1 cellular context compared by ENCODE assay signal in the genomic region with DNA sequence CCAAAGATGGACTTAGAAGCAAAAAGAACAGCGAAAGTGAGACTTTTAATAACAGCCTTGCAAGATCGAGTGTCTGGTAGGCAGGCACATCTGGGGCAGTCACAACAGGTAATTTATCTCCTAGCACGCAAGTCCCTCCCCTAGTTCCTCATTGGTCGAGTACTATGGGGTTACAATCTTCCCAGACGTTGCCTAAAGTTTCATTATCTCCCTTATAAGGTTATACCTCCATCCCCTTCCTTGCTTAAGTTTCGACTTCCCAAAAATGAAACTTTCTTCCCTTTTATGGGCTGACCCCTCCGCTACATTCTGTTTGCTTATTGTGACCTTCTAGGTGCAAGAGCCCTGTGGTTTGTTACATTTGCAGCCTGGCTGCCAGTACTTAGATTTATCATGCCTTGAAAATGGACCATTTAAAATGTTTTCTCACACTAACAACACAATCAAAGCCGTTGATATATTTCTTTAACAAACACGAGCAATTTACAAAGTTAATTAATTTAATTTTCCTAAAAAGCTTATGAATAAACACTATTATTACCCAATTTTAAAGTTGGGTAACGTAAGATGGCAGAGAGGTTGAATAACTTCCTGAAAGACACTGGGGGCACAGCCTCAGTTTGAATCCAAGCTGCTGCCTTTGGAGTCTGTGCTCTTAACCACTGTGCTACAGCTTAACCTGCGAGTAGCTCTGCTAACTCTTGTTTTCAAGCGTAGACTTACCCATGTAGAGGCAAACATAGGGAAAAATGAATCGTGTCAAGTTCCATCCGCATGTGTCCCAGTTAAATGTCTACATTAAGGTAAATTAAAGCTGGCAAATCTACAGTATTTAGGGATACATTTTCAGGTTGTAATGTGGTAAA.
TF ChIP-seq lines count a peak whose summit lies in the region.

No MANE protein-coding gene starts in this region.

TF ChIP-seq in HEK293, 187 proteins besides CTCF, POLR2A, EP300 and RAD21 (continued from another document and continues in another):
- TF ChIP-seq ZNF610 (tag by site-specific recombination; IDR thresholded peaks at IDR 0.05; ENCODE audit: borderline replicate concordance), result no peak
- TF ChIP-seq, protein P1, sequence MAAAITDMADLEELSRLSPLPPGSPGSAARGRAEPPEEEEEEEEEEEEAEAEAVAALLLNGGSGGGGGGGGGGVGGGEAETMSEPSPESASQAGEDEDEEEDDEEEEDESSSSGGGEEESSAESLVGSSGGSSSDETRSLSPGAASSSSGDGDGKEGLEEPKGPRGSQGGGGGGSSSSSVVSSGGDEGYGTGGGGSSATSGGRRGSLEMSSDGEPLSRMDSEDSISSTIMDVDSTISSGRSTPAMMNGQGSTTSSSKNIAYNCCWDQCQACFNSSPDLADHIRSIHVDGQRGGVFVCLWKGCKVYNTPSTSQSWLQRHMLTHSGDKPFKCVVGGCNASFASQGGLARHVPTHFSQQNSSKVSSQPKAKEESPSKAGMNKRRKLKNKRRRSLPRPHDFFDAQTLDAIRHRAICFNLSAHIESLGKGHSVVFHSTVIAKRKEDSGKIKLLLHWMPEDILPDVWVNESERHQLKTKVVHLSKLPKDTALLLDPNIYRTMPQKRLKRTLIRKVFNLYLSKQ (tag by site-specific recombination; IDR thresholded peaks at IDR 0.05; ENCODE audit: borderline replicate concordance), result no peak
- TF ChIP-seq ZNF501 (tag by site-specific recombination; IDR thresholded peaks at IDR 0.05), result no peak
- no peak for TF ChIP-seq ZNF658 (tag by site-specific recombination; IDR thresholded peaks at IDR 0.05)
- TF ChIP-seq ZNF341 (tag by site-specific recombination; IDR thresholded peaks at IDR 0.05; ENCODE audit: low read depth), result peak; percentile 50; the same call in 1 of the 2 replicates
- no peak for TF ChIP-seq ZNF239 (tag by site-specific recombination; IDR thresholded peaks at IDR 0.05)
- no peak for TF ChIP-seq ZNF350 (tag by site-specific recombination; IDR thresholded peaks at IDR 0.05)
- TF ChIP-seq ZNF785 (tag by site-specific recombination; IDR thresholded peaks at IDR 0.05), result no peak
- no peak for TF ChIP-seq ZNF548 (tag by site-specific recombination; IDR thresholded peaks at IDR 0.05)
- TF ChIP-seq, protein P2, sequence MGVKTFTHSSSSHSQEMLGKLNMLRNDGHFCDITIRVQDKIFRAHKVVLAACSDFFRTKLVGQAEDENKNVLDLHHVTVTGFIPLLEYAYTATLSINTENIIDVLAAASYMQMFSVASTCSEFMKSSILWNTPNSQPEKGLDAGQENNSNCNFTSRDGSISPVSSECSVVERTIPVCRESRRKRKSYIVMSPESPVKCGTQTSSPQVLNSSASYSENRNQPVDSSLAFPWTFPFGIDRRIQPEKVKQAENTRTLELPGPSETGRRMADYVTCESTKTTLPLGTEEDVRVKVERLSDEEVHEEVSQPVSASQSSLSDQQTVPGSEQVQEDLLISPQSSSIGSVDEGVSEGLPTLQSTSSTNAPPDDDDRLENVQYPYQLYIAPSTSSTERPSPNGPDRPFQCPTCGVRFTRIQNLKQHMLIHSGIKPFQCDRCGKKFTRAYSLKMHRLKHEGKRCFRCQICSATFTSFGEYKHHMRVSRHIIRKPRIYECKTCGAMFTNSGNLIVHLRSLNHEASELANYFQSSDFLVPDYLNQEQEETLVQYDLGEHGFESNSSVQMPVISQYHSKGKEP (tag by site-specific recombination; IDR thresholded peaks at IDR 0.05), result peak; percentile 68
- no peak for TF ChIP-seq ZNF629 (tag by site-specific recombination; IDR thresholded peaks at IDR 0.05)
- TF ChIP-seq ZNF692 (tag by site-specific recombination; IDR thresholded peaks at IDR 0.05), result peak; percentile 23; the same call in 1 of the 2 replicates
- no peak for TF ChIP-seq GLI4 (tag by site-specific recombination; IDR thresholded peaks at IDR 0.05)
- TF ChIP-seq IKZF3 (tag by site-specific recombination; IDR thresholded peaks at IDR 0.05), result peak; percentile 90
- no peak for TF ChIP-seq MEIS1 (CRISPR knock-in tag; IDR thresholded peaks at IDR 0.05; ENCODE audit: borderline replicate concordance)
- no peak for TF ChIP-seq ZNF626 (tag by site-specific recombination; IDR thresholded peaks at IDR 0.05)
- peak; percentile 71; the same call in 1 of the 2 replicates for TF ChIP-seq SCRT2 (tag by site-specific recombination; IDR thresholded peaks at IDR 0.05)
- TF ChIP-seq ZBTB48 (tag by site-specific recombination; IDR thresholded peaks at IDR 0.05), result no peak
- TF ChIP-seq, protein P3, sequence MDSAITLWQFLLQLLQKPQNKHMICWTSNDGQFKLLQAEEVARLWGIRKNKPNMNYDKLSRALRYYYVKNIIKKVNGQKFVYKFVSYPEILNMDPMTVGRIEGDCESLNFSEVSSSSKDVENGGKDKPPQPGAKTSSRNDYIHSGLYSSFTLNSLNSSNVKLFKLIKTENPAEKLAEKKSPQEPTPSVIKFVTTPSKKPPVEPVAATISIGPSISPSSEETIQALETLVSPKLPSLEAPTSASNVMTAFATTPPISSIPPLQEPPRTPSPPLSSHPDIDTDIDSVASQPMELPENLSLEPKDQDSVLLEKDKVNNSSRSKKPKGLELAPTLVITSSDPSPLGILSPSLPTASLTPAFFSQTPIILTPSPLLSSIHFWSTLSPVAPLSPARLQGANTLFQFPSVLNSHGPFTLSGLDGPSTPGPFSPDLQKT (IDR thresholded peaks at IDR 0.05; ENCODE audit: borderline replicate concordance, low read depth, low read length), result no peak
- TF ChIP-seq HOXC10 (CRISPR knock-in tag; IDR thresholded peaks at IDR 0.05), result no peak
- TF ChIP-seq ZNF596 (tag by site-specific recombination; IDR thresholded peaks at IDR 0.05), result no peak
- peak; percentile 70; the same call in 1 of the 2 replicates for TF ChIP-seq MYNN (tag by site-specific recombination; IDR thresholded peaks at IDR 0.05; ENCODE audit: borderline replicate concordance)
- no peak for TF ChIP-seq TRIM28 (IDR thresholded peaks at IDR 0.05; ENCODE audit: borderline replicate concordance, low read length)
- TF ChIP-seq GFI1B (tag by site-specific recombination; IDR thresholded peaks at IDR 0.05), result no peak
- TF ChIP-seq ZFP69B (tag by site-specific recombination; IDR thresholded peaks at IDR 0.05), result no peak
- TF ChIP-seq, protein P4, sequence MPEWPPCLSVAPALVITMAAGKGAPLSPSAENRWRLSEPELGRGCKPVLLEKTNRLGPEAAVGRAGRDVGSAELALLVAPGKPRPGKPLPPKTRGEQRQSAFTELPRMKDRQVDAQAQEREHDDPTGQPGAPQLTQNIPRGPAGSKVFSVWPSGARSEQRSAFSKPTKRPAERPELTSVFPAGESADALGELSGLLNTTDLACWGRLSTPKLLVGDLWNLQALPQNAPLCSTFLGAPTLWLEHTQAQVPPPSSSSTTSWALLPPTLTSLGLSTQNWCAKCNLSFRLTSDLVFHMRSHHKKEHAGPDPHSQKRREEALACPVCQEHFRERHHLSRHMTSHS (tag by site-specific recombination; IDR thresholded peaks at IDR 0.05), result no peak
- no peak for TF ChIP-seq ZNF19 (tag by site-specific recombination; IDR thresholded peaks at IDR 0.05; ENCODE audit: low read depth)
- TF ChIP-seq ZNF221 (tag by site-specific recombination; IDR thresholded peaks at IDR 0.05; ENCODE audit: borderline replicate concordance), result no peak
- no peak for TF ChIP-seq ZNF544 (tag by site-specific recombination; IDR thresholded peaks at IDR 0.05)
- TF ChIP-seq ZNF112 (tag by site-specific recombination; IDR thresholded peaks at IDR 0.05), result no peak
- TF ChIP-seq ZNF830 (tag by site-specific recombination; IDR thresholded peaks at IDR 0.05; ENCODE audit: low read depth), result no peak
- no peak for TF ChIP-seq ZNF707 (tag by site-specific recombination; IDR thresholded peaks at IDR 0.05)
- TF ChIP-seq, protein P5, sequence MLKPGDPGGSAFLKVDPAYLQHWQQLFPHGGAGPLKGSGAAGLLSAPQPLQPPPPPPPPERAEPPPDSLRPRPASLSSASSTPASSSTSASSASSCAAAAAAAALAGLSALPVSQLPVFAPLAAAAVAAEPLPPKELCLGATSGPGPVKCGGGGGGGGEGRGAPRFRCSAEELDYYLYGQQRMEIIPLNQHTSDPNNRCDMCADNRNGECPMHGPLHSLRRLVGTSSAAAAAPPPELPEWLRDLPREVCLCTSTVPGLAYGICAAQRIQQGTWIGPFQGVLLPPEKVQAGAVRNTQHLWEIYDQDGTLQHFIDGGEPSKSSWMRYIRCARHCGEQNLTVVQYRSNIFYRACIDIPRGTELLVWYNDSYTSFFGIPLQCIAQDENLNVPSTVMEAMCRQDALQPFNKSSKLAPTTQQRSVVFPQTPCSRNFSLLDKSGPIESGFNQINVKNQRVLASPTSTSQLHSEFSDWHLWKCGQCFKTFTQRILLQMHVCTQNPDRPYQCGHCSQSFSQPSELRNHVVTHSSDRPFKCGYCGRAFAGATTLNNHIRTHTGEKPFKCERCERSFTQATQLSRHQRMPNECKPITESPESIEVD (tag by site-specific recombination; IDR thresholded peaks at IDR 0.05), result peak; percentile 92
- TF ChIP-seq ZFP37 (tag by site-specific recombination; IDR thresholded peaks at IDR 0.05), result no peak
- no peak for TF ChIP-seq ZNF560 (tag by site-specific recombination; IDR thresholded peaks at IDR 0.05; ENCODE audit: borderline replicate concordance)
- peak; percentile 65 for TF ChIP-seq PRDM10 (tag by site-specific recombination; IDR thresholded peaks at IDR 0.05)
- no peak for TF ChIP-seq ZNF266 (tag by site-specific recombination; IDR thresholded peaks at IDR 0.05; ENCODE audit: low read depth)
- TF ChIP-seq ZBTB20 (tag by site-specific recombination; IDR thresholded peaks at IDR 0.05), result no peak
- no peak for TF ChIP-seq SCRT1 (tag by site-specific recombination; IDR thresholded peaks at IDR 0.05; ENCODE audit: borderline replicate concordance)
- no peak for TF ChIP-seq ZNF514 (tag by site-specific recombination; IDR thresholded peaks at IDR 0.05)
- no peak for TF ChIP-seq KLF1 (tag by site-specific recombination; IDR thresholded peaks at IDR 0.05)
- TF ChIP-seq ZBTB21 (tag by site-specific recombination; IDR thresholded peaks at IDR 0.05), result no peak
- TF ChIP-seq KLF9 (tag by site-specific recombination; IDR thresholded peaks at IDR 0.05; ENCODE audit: low read depth), result no peak
- TF ChIP-seq ZNF391 (tag by site-specific recombination; IDR thresholded peaks at IDR 0.05; ENCODE audit: borderline replicate concordance, low read depth), result no peak
- TF ChIP-seq ZFHX2 (tag by site-specific recombination; conservative IDR thresholded peaks at IDR 0.05), result no peak
- no peak for TF ChIP-seq ZNF16 (tag by site-specific recombination; IDR thresholded peaks at IDR 0.05; ENCODE audit: low read depth)
- no peak for TF ChIP-seq HOXD13 (CRISPR knock-in tag; IDR thresholded peaks at IDR 0.05; ENCODE audit: borderline replicate concordance)
- TF ChIP-seq ZNF184 (tag by site-specific recombination; IDR thresholded peaks at IDR 0.05), result 0 out of 2 replicates have a peak, but pooled peaks have one; percentile 26
- no peak for TF ChIP-seq ZNF324 (tag by site-specific recombination; IDR thresholded peaks at IDR 0.05)
- TF ChIP-seq ZBTB8A (tag by site-specific recombination; IDR thresholded peaks at IDR 0.05), result peak; percentile 19
- no peak for TF ChIP-seq ZNF704 (tag by site-specific recombination; IDR thresholded peaks at IDR 0.05)
- TF ChIP-seq GLIS2 (tag by site-specific recombination; IDR thresholded peaks at IDR 0.05), result no peak
- no peak for TF ChIP-seq ZSCAN4 (tag by site-specific recombination; IDR thresholded peaks at IDR 0.05)
- no peak for TF ChIP-seq YY1 (tag by site-specific recombination; IDR thresholded peaks at IDR 0.05)
